ENCODE assay signal across 28 cellular contexts in the genomic region with DNA sequence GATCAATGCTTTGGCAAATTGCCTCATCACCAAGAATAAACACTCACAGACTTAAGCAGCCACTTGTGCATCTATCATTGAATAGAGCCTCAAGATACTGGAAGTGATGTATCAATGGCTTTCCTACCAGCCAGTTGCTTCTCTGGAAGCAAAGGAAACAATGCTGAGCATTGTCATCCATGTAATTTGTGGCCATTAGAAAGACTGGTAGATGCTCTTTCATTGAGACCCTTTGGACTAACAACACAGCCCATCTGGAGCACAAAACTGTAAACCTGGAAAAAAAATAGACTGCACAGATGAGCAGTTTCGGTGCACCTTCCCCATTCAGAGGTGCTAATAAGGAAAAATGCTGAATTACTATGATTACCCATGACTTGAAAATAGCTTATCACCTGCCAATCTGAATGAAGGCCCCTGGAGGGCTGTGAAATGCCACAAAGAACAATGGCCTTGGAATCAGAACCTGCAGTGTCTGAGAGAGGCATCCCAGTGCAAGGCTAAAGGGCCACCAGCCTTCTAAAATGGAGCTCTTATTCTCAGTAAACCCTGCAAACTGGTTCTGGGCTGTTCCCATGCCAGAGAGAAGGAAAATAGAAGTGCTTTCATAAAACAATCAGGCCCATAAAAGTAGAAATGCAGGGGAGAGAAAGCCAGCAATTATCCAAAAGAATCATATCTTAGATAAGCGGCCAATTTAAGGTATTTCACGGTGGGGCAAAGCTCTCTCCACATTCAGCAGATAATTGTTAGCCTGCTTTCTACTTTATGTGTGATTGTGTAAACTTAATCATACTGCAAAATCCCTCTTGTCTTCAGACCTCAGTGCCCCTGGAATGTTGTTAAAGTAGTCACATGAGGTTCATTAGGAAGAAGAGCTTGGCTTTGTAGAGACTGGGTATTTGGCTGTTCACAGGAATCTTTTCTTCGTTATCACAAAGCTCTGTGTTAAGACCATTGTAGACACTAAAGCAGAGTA.
DNase-seq lines count a peak whose midpoint lies in the region; ATAC-seq and TF ChIP-seq lines count a peak whose summit lies in the region.
"Had no signal": no experiment of that assay in that cellular context is flagged by ENCODE, and none has a peak within 500 bp of the region (broad histone marks: within the 10 kb centered on the region; RNA-seq: fewer than 3 reads in every experiment).

No MANE protein-coding gene starts in this region.

- TF ChIP-seq CTCF in retinal pigment epithelial cell (conservative IDR thresholded peaks at IDR 0.05; ENCODE audit: low read depth, low read length) (no peak), stomach (IDR thresholded peaks at IDR 0.05) (no peak)

- no peak overlapping the region for H3K27ac ChIP-seq in stomach
- H3K27ac ChIP-seq: ascending aorta, dorsolateral prefrontal cortex, epithelial cell of prostate, neutrophil, Peyer's patch had no signal

- no peak for TF ChIP-seq EP300 in stomach (IDR thresholded peaks at IDR 0.05)

- no peak for ATAC-seq in HG03378 (IDR thresholded peaks at IDR 0.05; ENCODE audit: unreplicated experiment)
- ATAC-seq: activated CD8-positive, alpha-beta memory T cell treated with anti-CD3 and anti-CD28 coated beads, Interleukin-2, amount 10 ng/mL, durations not matched to agents 7 days and 5 days; activated naive CD4-positive, alpha-beta T cell treated with anti-CD3 and anti-CD28 coated beads, Interleukin-2, amount 50 U/mL, for 72 hours had no signal

- no peak for TF ChIP-seq POLR2A in stomach (IDR thresholded peaks at IDR 0.05)

- 50 to 83% (median 59%) methylated on average over 4 of the region's 4 CpGs for WGBS in stomach, 5 donors

- H3K4me1 ChIP-seq in stomach = peaks cover 0 to 6% (median 2%) of the 10 kb centered on the region in 4 donors
- H3K4me1 ChIP-seq: Peyer's patch had no signal

- no peaks in the 10 kb centered on the region for H3K27me3 ChIP-seq in stomach
- H3K27me3 ChIP-seq: ascending aorta, dorsolateral prefrontal cortex, MG63, neutrophil, Peyer's patch had no signal

- intact Hi-C loops in stomach (cut with DNase I; ENCODE audit: low total_unique reads) = no loop called here

- H3K36me3 ChIP-seq in stomach = no peaks in the 10 kb centered on the region
- H3K36me3 ChIP-seq: ascending aorta, MG63, neutrophil, Peyer's patch had no signal

- DNase-seq in NCI-H1417 (lab: John Stamatoyannopoulos, UW) = peak in 2 of 3 experiments; percentile 22 to 77
- DNase-seq in NCI-H1417 treated with DMSO at 0.1 percent for 48 hours (lab: John Stamatoyannopoulos, UW) = no peak
- DNase-seq in NCI-H2227 treated with DMSO at 0.1 percent for 48 hours (lab: John Stamatoyannopoulos, UW) = peak; percentile 97
- peak; percentile 19 for DNase-seq in kidney tubule cell (ENCODE audit: low spot score)
- DNase-seq in retinal pigment epithelial cell (ENCODE audit: low read depth) = peak; percentile 38
- no peak for DNase-seq in stimulated activated CD4-positive, alpha-beta T cell treated with anti-CD3 and anti-CD28 coated beads, Interleukin-2, amount 100 ng/mL, for 24 hours
- DNase-seq in stomach = no peak
- DNase-seq: 8988T; activated CD4-positive, alpha-beta T cell treated with anti-CD3 and anti-CD28 coated beads, Interleukin-2, amount 10 ng/mL, durations not matched to agents 24 days and 14 days; activated CD8-positive, alpha-beta memory T cell treated with anti-CD3 and anti-CD28 coated beads, Interleukin-2, amount 10 ng/mL, durations not matched to agents 7 days and 5 days; AML-193; CD8-positive, alpha-beta memory T cell; central memory CD4-positive, alpha-beta T cell; DMS53; dorsolateral prefrontal cortex; foreskin fibroblast; GF-D8; immature natural killer cell; MG63; NCI-H2171; Peyer's patch; T-helper 2 cell had no signal

- no peak overlapping the region for H3K4me3 ChIP-seq in retinal pigment epithelial cell (ENCODE audit: low read length)
- no peak overlapping the region for H3K4me3 ChIP-seq in stomach
- H3K4me3 ChIP-seq: ascending aorta, dorsolateral prefrontal cortex, MG63, Peyer's patch, smooth muscle cell had no signal

- H3K9me3 ChIP-seq in stomach = peaks cover 0 to 5% (median 5%) of the 10 kb centered on the region in 4 donors
- H3K9me3 ChIP-seq: MG63, neutrophil, Peyer's patch had no signal

Comparison
In these comparisons a context has a peak if more than half of its experiments do, and no peak if none do; other contexts are left out.
1. DNase-seq: peak in NCI-H1417 (2 of 3), NCI-H2227 treated with DMSO at 0.1 percent for 48 hours (single experiment), kidney tubule cell (single experiment) and retinal pigment epithelial cell (single experiment); none in NCI-H1417 treated with DMSO at 0.1 percent for 48 hours (single experiment), stimulated activated CD4-positive, alpha-beta T cell treated with anti-CD3 and anti-CD28 coated beads, Interleukin-2, amount 100 ng/mL, for 24 hours (0 of 2) and stomach (single experiment).